1 cellular context compared by ENCODE assay signal in genomic region chr6:137914530-137915193, GRCh38.
TF ChIP-seq lines count a peak whose summit lies in the region.

No MANE protein-coding gene starts in this region.

TF ChIP-seq in K562, 482 proteins besides CTCF, POLR2A, EP300 and RAD21 (continued from another document and continues in another):
- TF ChIP-seq, protein P1, sequence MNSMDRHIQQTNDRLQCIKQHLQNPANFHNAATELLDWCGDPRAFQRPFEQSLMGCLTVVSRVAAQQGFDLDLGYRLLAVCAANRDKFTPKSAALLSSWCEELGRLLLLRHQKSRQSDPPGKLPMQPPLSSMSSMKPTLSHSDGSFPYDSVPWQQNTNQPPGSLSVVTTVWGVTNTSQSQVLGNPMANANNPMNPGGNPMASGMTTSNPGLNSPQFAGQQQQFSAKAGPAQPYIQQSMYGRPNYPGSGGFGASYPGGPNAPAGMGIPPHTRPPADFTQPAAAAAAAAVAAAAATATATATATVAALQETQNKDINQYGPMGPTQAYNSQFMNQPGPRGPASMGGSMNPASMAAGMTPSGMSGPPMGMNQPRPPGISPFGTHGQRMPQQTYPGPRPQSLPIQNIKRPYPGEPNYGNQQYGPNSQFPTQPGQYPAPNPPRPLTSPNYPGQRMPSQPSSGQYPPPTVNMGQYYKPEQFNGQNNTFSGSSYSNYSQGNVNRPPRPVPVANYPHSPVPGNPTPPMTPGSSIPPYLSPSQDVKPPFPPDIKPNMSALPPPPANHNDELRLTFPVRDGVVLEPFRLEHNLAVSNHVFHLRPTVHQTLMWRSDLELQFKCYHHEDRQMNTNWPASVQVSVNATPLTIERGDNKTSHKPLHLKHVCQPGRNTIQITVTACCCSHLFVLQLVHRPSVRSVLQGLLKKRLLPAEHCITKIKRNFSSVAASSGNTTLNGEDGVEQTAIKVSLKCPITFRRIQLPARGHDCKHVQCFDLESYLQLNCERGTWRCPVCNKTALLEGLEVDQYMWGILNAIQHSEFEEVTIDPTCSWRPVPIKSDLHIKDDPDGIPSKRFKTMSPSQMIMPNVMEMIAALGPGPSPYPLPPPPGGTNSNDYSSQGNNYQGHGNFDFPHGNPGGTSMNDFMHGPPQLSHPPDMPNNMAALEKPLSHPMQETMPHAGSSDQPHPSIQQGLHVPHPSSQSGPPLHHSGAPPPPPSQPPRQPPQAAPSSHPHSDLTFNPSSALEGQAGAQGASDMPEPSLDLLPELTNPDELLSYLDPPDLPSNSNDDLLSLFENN (IDR thresholded peaks at IDR 0.05; ENCODE audit: low read depth in 2 of 2, low read length in 2 of 2) = no peak
- TF ChIP-seq ZNF24 (IDR thresholded peaks at IDR 0.05) (no peak), TBP (optimal IDR thresholded peaks at IDR 0.05; ENCODE audit: low read depth, low read length) (no peak), CBFA2T2 (conservative IDR thresholded peaks at IDR 0.05) (no peak; the same call in 1 of the 2 replicates), NFIC (IDR thresholded peaks at IDR 0.05) (peak; percentile 36; the same call in 1 of the 2 replicates), PCBP2 (IDR thresholded peaks at IDR 0.05; ENCODE audit: low read depth, low read length, poor library complexity, severe bottlenecking) (no peak), ZNF398 (CRISPR knock-in tag; IDR thresholded peaks at IDR 0.05) (no peak), KDM2B (CRISPR knock-in tag; IDR thresholded peaks at IDR 0.05) (no peak), ID3 (CRISPR knock-in tag; IDR thresholded peaks at IDR 0.05) (no peak), ID3 (tag; IDR thresholded peaks at IDR 0.05) (no peak), ZNF12 (CRISPR knock-in tag; IDR thresholded peaks at IDR 0.05) (no peak), MBD2 (IDR thresholded peaks at IDR 0.05; ENCODE audit: borderline replicate concordance, low read depth) (no peak), MAFG (tag; conservative IDR thresholded peaks at IDR 0.05) (no peak), TSHZ1 (CRISPR knock-in tag; IDR thresholded peaks at IDR 0.05) (no peak), ILF3 (IDR thresholded peaks at IDR 0.05; ENCODE audit: borderline replicate concordance) (no peak), ZNF224 (CRISPR knock-in tag; IDR thresholded peaks at IDR 0.05) (no peak), RBM15 (IDR thresholded peaks at IDR 0.05; ENCODE audit: insufficient read depth, low read length) (no peak), RFX7 (CRISPR knock-in tag; IDR thresholded peaks at IDR 0.05) (no peak), CLOCK (CRISPR knock-in tag; IDR thresholded peaks at IDR 0.05; ENCODE audit: borderline replicate concordance) (no peak), TCF7L2 (IDR thresholded peaks at IDR 0.05; ENCODE audit: low read depth, low read length) (no peak), ARID3B (CRISPR knock-in tag; IDR thresholded peaks at IDR 0.05; ENCODE audit: borderline replicate concordance) (no peak), DPF2 (IDR thresholded peaks at IDR 0.05) (peak; percentile 96), KHSRP (IDR thresholded peaks at IDR 0.05) (no peak), DDX20 (tag; IDR thresholded peaks at IDR 0.05; ENCODE audit: low read depth) (peak; percentile 72), TEAD4 (IDR thresholded peaks at IDR 0.05; ENCODE audit: low read length) (peak; percentile 71), TEAD4 (CRISPR knock-in tag; IDR thresholded peaks at IDR 0.05; ENCODE audit: borderline replicate concordance) (no peak), HNRNPUL1 (IDR thresholded peaks at IDR 0.05; ENCODE audit: low read length) (no peak), GATAD2A (IDR thresholded peaks at IDR 0.05) (no peak), USF2 (CRISPR knock-in tag; IDR thresholded peaks at IDR 0.05) (no peak), HLTF (IDR thresholded peaks at IDR 0.05) (no peak), HIVEP1 (CRISPR knock-in tag; IDR thresholded peaks at IDR 0.05) (no peak), SOX6 (IDR thresholded peaks at IDR 0.05) (peak; percentile 96), FOXM1 (IDR thresholded peaks at IDR 0.05; ENCODE audit: low read depth) (0 out of 2 replicates have a peak, but pooled peaks have one; percentile 22), FOXM1 (CRISPR knock-in tag; IDR thresholded peaks at IDR 0.05; ENCODE audit: low read depth) (no peak)
- TF ChIP-seq, protein P2, sequence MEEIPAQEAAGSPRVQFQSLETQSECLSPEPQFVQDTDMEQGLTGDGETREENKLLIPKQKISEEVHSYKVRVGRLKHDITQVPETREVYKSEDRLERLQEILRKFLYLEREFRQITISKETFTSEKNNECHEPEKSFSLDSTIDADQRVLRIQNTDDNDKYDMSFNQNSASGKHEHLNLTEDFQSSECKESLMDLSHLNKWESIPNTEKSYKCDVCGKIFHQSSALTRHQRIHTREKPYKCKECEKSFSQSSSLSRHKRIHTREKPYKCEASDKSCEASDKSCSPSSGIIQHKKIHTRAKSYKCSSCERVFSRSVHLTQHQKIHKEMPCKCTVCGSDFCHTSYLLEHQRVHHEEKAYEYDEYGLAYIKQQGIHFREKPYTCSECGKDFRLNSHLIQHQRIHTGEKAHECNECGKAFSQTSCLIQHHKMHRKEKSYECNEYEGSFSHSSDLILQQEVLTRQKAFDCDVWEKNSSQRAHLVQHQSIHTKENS (CRISPR knock-in tag; IDR thresholded peaks at IDR 0.05) = no peak
- TF ChIP-seq, protein P3, sequence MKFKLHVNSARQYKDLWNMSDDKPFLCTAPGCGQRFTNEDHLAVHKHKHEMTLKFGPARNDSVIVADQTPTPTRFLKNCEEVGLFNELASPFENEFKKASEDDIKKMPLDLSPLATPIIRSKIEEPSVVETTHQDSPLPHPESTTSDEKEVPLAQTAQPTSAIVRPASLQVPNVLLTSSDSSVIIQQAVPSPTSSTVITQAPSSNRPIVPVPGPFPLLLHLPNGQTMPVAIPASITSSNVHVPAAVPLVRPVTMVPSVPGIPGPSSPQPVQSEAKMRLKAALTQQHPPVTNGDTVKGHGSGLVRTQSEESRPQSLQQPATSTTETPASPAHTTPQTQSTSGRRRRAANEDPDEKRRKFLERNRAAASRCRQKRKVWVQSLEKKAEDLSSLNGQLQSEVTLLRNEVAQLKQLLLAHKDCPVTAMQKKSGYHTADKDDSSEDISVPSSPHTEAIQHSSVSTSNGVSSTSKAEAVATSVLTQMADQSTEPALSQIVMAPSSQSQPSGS (CRISPR knock-in tag; IDR thresholded peaks at IDR 0.05) = no peak
- TF ChIP-seq, protein P4, sequence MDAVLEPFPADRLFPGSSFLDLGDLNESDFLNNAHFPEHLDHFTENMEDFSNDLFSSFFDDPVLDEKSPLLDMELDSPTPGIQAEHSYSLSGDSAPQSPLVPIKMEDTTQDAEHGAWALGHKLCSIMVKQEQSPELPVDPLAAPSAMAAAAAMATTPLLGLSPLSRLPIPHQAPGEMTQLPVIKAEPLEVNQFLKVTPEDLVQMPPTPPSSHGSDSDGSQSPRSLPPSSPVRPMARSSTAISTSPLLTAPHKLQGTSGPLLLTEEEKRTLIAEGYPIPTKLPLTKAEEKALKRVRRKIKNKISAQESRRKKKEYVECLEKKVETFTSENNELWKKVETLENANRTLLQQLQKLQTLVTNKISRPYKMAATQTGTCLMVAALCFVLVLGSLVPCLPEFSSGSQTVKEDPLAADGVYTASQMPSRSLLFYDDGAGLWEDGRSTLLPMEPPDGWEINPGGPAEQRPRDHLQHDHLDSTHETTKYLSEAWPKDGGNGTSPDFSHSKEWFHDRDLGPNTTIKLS (IDR thresholded peaks at IDR 0.05; ENCODE audit: borderline replicate concordance, low read depth) = no peak
- TF ChIP-seq, protein P5, sequence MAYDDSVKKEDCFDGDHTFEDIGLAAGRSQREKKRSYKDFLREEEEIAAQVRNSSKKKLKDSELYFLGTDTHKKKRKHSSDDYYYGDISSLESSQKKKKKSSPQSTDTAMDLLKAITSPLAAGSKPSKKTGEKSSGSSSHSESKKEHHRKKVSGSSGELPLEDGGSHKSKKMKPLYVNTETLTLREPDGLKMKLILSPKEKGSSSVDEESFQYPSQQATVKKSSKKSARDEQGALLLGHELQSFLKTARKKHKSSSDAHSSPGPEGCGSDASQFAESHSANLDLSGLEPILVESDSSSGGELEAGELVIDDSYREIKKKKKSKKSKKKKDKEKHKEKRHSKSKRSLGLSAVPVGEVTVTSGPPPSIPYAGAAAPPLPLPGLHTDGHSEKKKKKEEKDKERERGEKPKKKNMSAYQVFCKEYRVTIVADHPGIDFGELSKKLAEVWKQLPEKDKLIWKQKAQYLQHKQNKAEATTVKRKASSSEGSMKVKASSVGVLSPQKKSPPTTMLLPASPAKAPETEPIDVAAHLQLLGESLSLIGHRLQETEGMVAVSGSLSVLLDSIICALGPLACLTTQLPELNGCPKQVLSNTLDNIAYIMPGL (CRISPR knock-in tag; IDR thresholded peaks at IDR 0.05) = no peak
- TF ChIP-seq, protein P6, sequence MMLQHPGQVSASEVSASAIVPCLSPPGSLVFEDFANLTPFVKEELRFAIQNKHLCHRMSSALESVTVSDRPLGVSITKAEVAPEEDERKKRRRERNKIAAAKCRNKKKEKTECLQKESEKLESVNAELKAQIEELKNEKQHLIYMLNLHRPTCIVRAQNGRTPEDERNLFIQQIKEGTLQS (IDR thresholded peaks at IDR 0.05) = peak; percentile 79; the same call in 1 of the 2 replicates
- TF ChIP-seq, protein P6 (CRISPR knock-in tag; conservative IDR thresholded peaks at IDR 0.05) = no peak
